In the genomic region with DNA sequence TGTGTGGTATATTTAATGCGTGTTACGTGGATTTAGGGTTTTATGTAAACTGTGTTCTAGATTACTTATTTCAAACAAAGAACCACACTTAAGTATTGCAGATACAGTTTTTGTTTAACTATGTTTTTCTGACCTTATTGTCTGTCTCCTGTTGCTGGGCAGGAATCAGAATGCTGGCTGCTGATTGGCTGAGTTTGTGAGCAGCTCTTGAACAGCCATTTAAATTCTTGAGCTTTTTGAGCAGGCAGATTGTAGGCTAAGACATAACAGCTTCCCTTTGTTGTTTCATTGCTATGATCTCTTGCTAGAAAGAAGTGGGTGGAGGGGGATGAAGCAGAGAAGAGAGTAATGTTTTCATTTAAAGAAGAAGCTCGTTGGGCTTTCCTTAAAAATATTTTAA, we compare ENCODE assay signal across 8 cellular contexts. TPM values are rescaled to one million over a fixed set of nuclear protein-coding genes. Genes with fewer than 3 reads are reported as not detected.
A peak's percentile ranks its signal among the peaks of the same experiment; 100 is the strongest.
DNase-seq lines count a peak whose midpoint lies in the region; ATAC-seq and TF ChIP-seq lines count a peak whose summit lies in the region.

No MANE protein-coding gene starts in this region.

- CTCF ChIA-PET in GM10248 (lab: Yijun Ruan, JAX): interaction anchor here (0.7 to 1.1 kb wide), 2 partner anchors 11 to 180 kb away, joined by 3 to 4 read pairs; no protein-coding TSS in a partner anchor

- no peaks in the 10 kb centered on the region for H3K27me3 ChIP-seq in esophagus muscularis mucosa
- H3K27me3 ChIP-seq in mucosa of stomach (ENCODE audit: control insufficient read depth, insufficient read depth, low read length): no peaks in the 10 kb centered on the region

- POLR2A ChIA-PET in GM10248 (lab: Yijun Ruan, JAX): no interaction called here

- WGBS in esophagus muscularis mucosa: 64% methylated on average over 3 of the region's 3 CpGs

- intact Hi-C loops in esophagus muscularis mucosa (cut with DNase I): loop anchor here (5.0 to 10.0 kb wide), 2 partner anchors 53 to 160 kb away; partner anchors contain the start of gene ATF7IP

- peaks cover 52% of the 10 kb centered on the region for H3K4me1 Mint-ChIP-seq in stimulated activated effector memory CD8-positive, alpha-beta T cell treated with anti-CD3 and anti-CD28 coated beads, Interleukin-12 subunit alpha, Interleukin-12 subunit beta, amount 100 ng/mL, for 72 hours

- H3K36me3 ChIP-seq in esophagus muscularis mucosa (no peaks in the 10 kb centered on the region), mucosa of stomach (ENCODE audit: control insufficient read depth, insufficient read depth, low read length) (no peaks in the 10 kb centered on the region)

- TF ChIP-seq POLR2A in esophagus muscularis mucosa (IDR thresholded peaks at IDR 0.05; ENCODE audit: low read depth): no peak

- H3K27ac ChIP-seq in esophagus muscularis mucosa (replicated peaks in 1 of 4): peak overlapping the region in 3 of 4 donors; percentile 6 to 22 (median 8)

- TF ChIP-seq CTCF in esophagus muscularis mucosa (IDR thresholded peaks at IDR 0.05) (no peak), GM10248 (IDR thresholded peaks at IDR 0.05; ENCODE audit: control extremely low read depth, extremely low read depth, low read depth, missing control alignments) (no peak)

- H3K36me3 Mint-ChIP-seq in stimulated activated effector memory CD8-positive, alpha-beta T cell treated with anti-CD3 and anti-CD28 coated beads, Interleukin-12 subunit alpha, Interleukin-12 subunit beta, amount 100 ng/mL, for 72 hours: peaks cover 37% of the 10 kb centered on the region

- peak overlapping the region; percentile 78 for H3K27ac Mint-ChIP-seq in stimulated activated effector memory CD8-positive, alpha-beta T cell treated with anti-CD3 and anti-CD28 coated beads, Interleukin-12 subunit alpha, Interleukin-12 subunit beta, amount 100 ng/mL, for 72 hours

- peak overlapping the region; percentile 37 for H3K9ac ChIP-seq in mucosa of stomach (ENCODE audit: low read length)

- H3K4me3 Mint-ChIP-seq in stimulated activated effector memory CD8-positive, alpha-beta T cell treated with anti-CD3 and anti-CD28 coated beads, Interleukin-12 subunit alpha, Interleukin-12 subunit beta, amount 100 ng/mL, for 72 hours: peak overlapping the region; percentile 59

- no peaks in the 10 kb centered on the region for H3K9me3 Mint-ChIP-seq in stimulated activated effector memory CD8-positive, alpha-beta T cell treated with anti-CD3 and anti-CD28 coated beads, Interleukin-12 subunit alpha, Interleukin-12 subunit beta, amount 100 ng/mL, for 72 hours

- TF ChIP-seq EP300 in esophagus muscularis mucosa (IDR thresholded peaks at IDR 0.05): no peak

- ATAC-seq in stimulated activated effector memory CD8-positive, alpha-beta T cell treated with anti-CD3 and anti-CD28 coated beads, Interleukin-12 subunit alpha, Interleukin-12 subunit beta, amount 100 ng/mL, for 72 hours: peak; percentile 89
- no peak for ATAC-seq in HG03432 (IDR thresholded peaks at IDR 0.05; ENCODE audit: unreplicated experiment)

- DNase-seq in DMS53 treated with DMSO at 0.1 percent for 48 hours (lab: John Stamatoyannopoulos, UW; ENCODE audit: unreplicated experiment): peak; percentile 51
- DNase-seq in NCI-H2029 treated with DMSO at 0.1 percent for 48 hours (lab: John Stamatoyannopoulos, UW): peak; percentile 73
- DNase-seq in activated T-cell treated with anti-CD3 and anti-CD28 coated beads, Interleukin-2, amount 50 U/mL, for 1 hour: peak; percentile 63
- no peak for DNase-seq in esophagus muscularis mucosa (ENCODE audit: extremely low spot score)
- DNase-seq in stimulated activated effector memory CD8-positive, alpha-beta T cell treated with anti-CD3 and anti-CD28 coated beads, Interleukin-12 subunit alpha, Interleukin-12 subunit beta, amount 100 ng/mL, for 72 hours (ENCODE audit: low spot score in 2 of 2): peak in 1 of 2 donors; percentile 77
- no peak for DNase-seq in GM10248 (ENCODE audit: extremely low spot score)

- H3K4me1 ChIP-seq in esophagus muscularis mucosa (peaks cover 39 to 70% (median 51%) of the 10 kb centered on the region in 4 donors), mucosa of stomach (ENCODE audit: control insufficient read depth, insufficient read depth, low read length) (peaks cover 17% of the 10 kb centered on the region)

- H3K9me3 ChIP-seq in esophagus muscularis mucosa (peaks cover 0 to 16% (median 4%) of the 10 kb centered on the region in 4 donors), mucosa of stomach (ENCODE audit: control insufficient read depth, low read length) (no peaks in the 10 kb centered on the region)

- H3K4me3 ChIP-seq in esophagus muscularis mucosa: peak overlapping the region in 3 of 4 donors; percentile 27 to 34 (median 33)
- H3K4me3 ChIP-seq in mucosa of stomach (ENCODE audit: low read length): no peak overlapping the region

RNA-seq across cellular contexts. Expression of gene ATF7IP, which starts 52.2 kb away (rescaled TPM):
- total RNA-seq in esophagus muscularis mucosa: 10 to 100 TPM; 26.8 to 43.2 (median 32.8) TPM

Comparison
In these comparisons a context has a peak if more than half of its experiments do, and no peak if none do; other contexts are left out.
1. DNase-seq: peak in DMS53 treated with DMSO at 0.1 percent for 48 hours (single experiment), NCI-H2029 treated with DMSO at 0.1 percent for 48 hours (single experiment) and activated T-cell treated with anti-CD3 and anti-CD28 coated beads, Interleukin-2, amount 50 U/mL, for 1 hour (single experiment); none in esophagus muscularis mucosa (single experiment) and GM10248 (single experiment).